Comparison of ENCODE assay signal across 22 cellular contexts in the genomic region with DNA sequence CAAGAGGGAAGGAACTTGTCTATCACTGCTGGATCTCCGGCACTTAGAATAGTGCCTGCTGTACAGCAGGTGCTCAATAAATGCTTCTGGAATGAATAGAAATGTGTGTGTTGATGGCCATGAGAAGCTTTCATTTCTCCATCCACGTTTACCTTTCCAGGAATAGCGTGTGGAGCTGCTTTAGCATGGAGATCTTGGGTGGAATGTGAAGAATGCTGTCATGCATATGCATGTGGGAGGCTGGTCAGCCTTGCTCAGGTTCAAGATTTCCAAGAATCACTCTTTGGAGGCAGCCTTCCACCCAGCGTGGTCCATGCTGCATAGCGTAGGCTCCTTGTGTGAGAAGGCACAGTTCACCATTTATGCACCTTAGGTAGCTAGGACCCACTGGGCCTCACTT. TPM values are rescaled to one million over a fixed set of nuclear protein-coding genes. Genes with fewer than 3 reads are reported as not detected.
DNase-seq lines count a peak whose midpoint lies in the region; ATAC-seq and TF ChIP-seq lines count a peak whose summit lies in the region.
"Had no signal": no experiment of that assay in that cellular context is flagged by ENCODE, and none has a peak within 500 bp of the region (broad histone marks: within the 10 kb centered on the region; RNA-seq: fewer than 3 reads in every experiment).

No MANE protein-coding gene starts in this region.

- no peak overlapping the region for H3K4me3 Mint-ChIP-seq in activated naive CD4-positive, alpha-beta T cell treated with anti-CD3 and anti-CD28 coated beads for 36 hours
- H3K4me3 Mint-ChIP-seq: activated CD4-positive, alpha-beta T cell treated with anti-CD3 and anti-CD28 coated beads, Interleukin-2, amount 10 ng/mL, durations not matched to agents 7 days and 5 days; effector memory CD8-positive, alpha-beta T cell; H9; stimulated activated naive B cell treated with anti-CD40 and anti-IgM and Interleukin-4, amounts not matched to agents 10 μg/mL and 1 μg/mL and 100 μg/mL, for 72 hours had no signal

- WGBS in heart right ventricle, 2 donors = 66 to 67% methylated on average over 5 of the region's 5 CpGs
- WGBS in esophagus muscularis mucosa = 80% methylated on average over 5 of the region's 5 CpGs

- intact Hi-C loops in left ventricle myocardium inferior (cut with micrococcal nuclease) (no loop called here), heart right ventricle (cut with DNase I) (loop anchor here in 1 of 10 donors (5.0 kb wide), 1 partner anchor 46 kb away; no protein-coding TSS in a partner anchor), esophagus muscularis mucosa (cut with DNase I) (no loop called here), mucosa of descending colon (cut with DNase I, micrococcal nuclease) (no loop called here)
- intact Hi-C loops in activated naive CD4-positive, alpha-beta T cell treated with anti-CD3 and anti-CD28 coated beads for 36 hours (cut with micrococcal nuclease) = no loop called here

- H3K4me1 Mint-ChIP-seq in activated naive CD4-positive, alpha-beta T cell treated with anti-CD3 and anti-CD28 coated beads for 36 hours (ENCODE audit: low read depth) = no peaks in the 10 kb centered on the region
- H3K4me1 Mint-ChIP-seq: activated CD4-positive, alpha-beta T cell treated with anti-CD3 and anti-CD28 coated beads, Interleukin-2, amount 10 ng/mL, durations not matched to agents 7 days and 5 days; stimulated activated naive B cell treated with anti-CD40 and anti-IgM and Interleukin-4, amounts not matched to agents 10 μg/mL and 1 μg/mL and 100 μg/mL, for 72 hours had no signal

- H3K27me3 ChIP-seq in left ventricle myocardium inferior (ENCODE audit: low read depth) = no peaks in the 10 kb centered on the region
- no peaks in the 10 kb centered on the region for H3K27me3 ChIP-seq in heart right ventricle
- no peaks in the 10 kb centered on the region for H3K27me3 ChIP-seq in esophagus muscularis mucosa
- H3K27me3 ChIP-seq in muscle layer of duodenum (ENCODE audit: low read depth, low read length) = no peaks in the 10 kb centered on the region
- H3K27me3 ChIP-seq: tibial nerve had no signal

- H3K36me3 Mint-ChIP-seq in activated naive CD4-positive, alpha-beta T cell treated with anti-CD3 and anti-CD28 coated beads for 36 hours (ENCODE audit: low read depth) = no peaks in the 10 kb centered on the region
- H3K36me3 Mint-ChIP-seq: stimulated activated naive B cell treated with anti-CD40 and anti-IgM and Interleukin-4, amounts not matched to agents 10 μg/mL and 1 μg/mL and 100 μg/mL, for 72 hours had no signal

- TF ChIP-seq EP300 in esophagus muscularis mucosa (IDR thresholded peaks at IDR 0.05) = no peak

- TF ChIP-seq CTCF in left ventricle myocardium inferior (IDR thresholded peaks at IDR 0.05; ENCODE audit: borderline replicate concordance) = no peak
- TF ChIP-seq CTCF in heart right ventricle (IDR thresholded peaks at IDR 0.05) = no peak
- no peak for TF ChIP-seq CTCF in esophagus muscularis mucosa (IDR thresholded peaks at IDR 0.05)
- TF ChIP-seq CTCF in mucosa of descending colon (IDR thresholded peaks at IDR 0.05) = no peak

- no peak overlapping the region for H3K4me3 ChIP-seq in left ventricle myocardium inferior
- no peak overlapping the region for H3K4me3 ChIP-seq in heart right ventricle
- H3K4me3 ChIP-seq in esophagus muscularis mucosa = no peak overlapping the region
- no peak overlapping the region for H3K4me3 ChIP-seq in muscle layer of duodenum (ENCODE audit: low read depth in 1 of 2, low read length in 2 of 2)
- H3K4me3 ChIP-seq in mucosa of descending colon = no peak overlapping the region
- H3K4me3 ChIP-seq: BLaER1 treated with 17β-estradiol and CSF1 and Interleukin-3, amounts not matched to agents 10 nM and 100 nM; tibial nerve had no signal

- DNase-seq in left ventricle myocardium inferior (no peak), heart right ventricle (no peak), esophagus muscularis mucosa (ENCODE audit: extremely low spot score) (no peak), mucosa of descending colon (no peak), epidermal melanocyte (ENCODE audit: insufficient read length, low spot score) (no peak)
- DNase-seq in activated naive CD4-positive, alpha-beta T cell treated with anti-CD3 and anti-CD28 coated beads for 36 hours = no peak
- DNase-seq: 8988T; activated CD4-positive, alpha-beta T cell treated with anti-CD3 and anti-CD28 coated beads, Interleukin-2, amount 10 ng/mL, durations not matched to agents 7 days and 5 days; activated CD8-positive, alpha-beta memory T cell treated with anti-CD3 and anti-CD28 coated beads, Interleukin-2, amount 50 U/mL, for 48 hours; effector memory CD8-positive, alpha-beta T cell; H9; left cardiac atrium; NCI-H1417 treated with DMSO at 0.1 percent for 48 hours; NCI-H69; stimulated activated naive B cell treated with anti-CD40 and anti-IgM and Interleukin-4, amounts not matched to agents 10 μg/mL and 1 μg/mL and 100 μg/mL, for 72 hours had no signal

- ATAC-seq in heart right ventricle = no peak
- no peak for ATAC-seq in mucosa of descending colon
- no peak for ATAC-seq in HG02870 (IDR thresholded peaks at IDR 0.05; ENCODE audit: unreplicated experiment)
- ATAC-seq: effector memory CD8-positive, alpha-beta T cell; stimulated activated naive B cell treated with anti-CD40 and anti-IgM and Interleukin-4, amounts not matched to agents 10 μg/mL and 1 μg/mL and 100 μg/mL, for 72 hours had no signal

- no peaks in the 10 kb centered on the region for H3K9me3 ChIP-seq in left ventricle myocardium inferior (replicated peaks)
- no peaks in the 10 kb centered on the region for H3K9me3 ChIP-seq in heart right ventricle
- H3K9me3 ChIP-seq in esophagus muscularis mucosa = no peaks in the 10 kb centered on the region
- H3K9me3 ChIP-seq in muscle layer of duodenum (ENCODE audit: control insufficient read depth in 1 of 2, low read length in 2 of 2) = no peaks in the 10 kb centered on the region
- no peaks in the 10 kb centered on the region for H3K9me3 ChIP-seq in mucosa of descending colon
- H3K9me3 ChIP-seq: neutrophil, tibial nerve had no signal

- peaks cover 99% of the 10 kb centered on the region for H3K4me1 ChIP-seq in left ventricle myocardium inferior
- peaks cover 11 to 98% (median 55%) of the 10 kb centered on the region in 9 donors for H3K4me1 ChIP-seq in heart right ventricle
- H3K4me1 ChIP-seq in esophagus muscularis mucosa = peaks cover 50 to 100% (median 99%) of the 10 kb centered on the region in 4 donors
- peaks cover 29 to 67% of the 10 kb centered on the region in 2 donors for H3K4me1 ChIP-seq in muscle layer of duodenum (ENCODE audit: control insufficient read depth in 1 of 2, insufficient read depth in 2 of 2, low read length in 2 of 2)
- peaks cover 6% of the 10 kb centered on the region for H3K4me1 ChIP-seq in mucosa of descending colon (ENCODE audit: low read depth)
- H3K4me1 ChIP-seq: BLaER1 treated with 17β-estradiol and CSF1 and Interleukin-3, amounts not matched to agents 10 nM and 100 nM had no signal

- no peak overlapping the region for H3K27ac Mint-ChIP-seq in activated naive CD4-positive, alpha-beta T cell treated with anti-CD3 and anti-CD28 coated beads for 36 hours
- H3K27ac Mint-ChIP-seq: activated CD4-positive, alpha-beta T cell treated with anti-CD3 and anti-CD28 coated beads, Interleukin-2, amount 10 ng/mL, durations not matched to agents 7 days and 5 days; effector memory CD8-positive, alpha-beta T cell; stimulated activated naive B cell treated with anti-CD40 and anti-IgM and Interleukin-4, amounts not matched to agents 10 μg/mL and 1 μg/mL and 100 μg/mL, for 72 hours had no signal

- H3K27me3 Mint-ChIP-seq in activated naive CD4-positive, alpha-beta T cell treated with anti-CD3 and anti-CD28 coated beads for 36 hours (ENCODE audit: low read depth) = no peaks in the 10 kb centered on the region

- CTCF ChIA-PET in activated naive CD4-positive, alpha-beta T cell treated with anti-CD3 and anti-CD28 coated beads for 36 hours (lab: Charles Lee) = interaction anchor here (0.6 kb wide), 1 partner anchor 222 kb away, joined by 3 read pairs; no protein-coding TSS in a partner anchor

- peak overlapping the region; percentile 86 for H3K27ac ChIP-seq in left ventricle myocardium inferior (replicated peaks)
- H3K27ac ChIP-seq in heart right ventricle = peak overlapping the region in 5 of 10 donors; percentile 14 to 90 (median 69)
- peak overlapping the region; percentile 84 to 89 (median 87) for H3K27ac ChIP-seq in esophagus muscularis mucosa (replicated peaks in 1 of 4)
- peak overlapping the region; percentile 27 for H3K27ac ChIP-seq in muscle layer of duodenum (ENCODE audit: low read length)
- H3K27ac ChIP-seq: BLaER1 treated with 17β-estradiol and CSF1 and Interleukin-3, amounts not matched to agents 10 nM and 100 nM; neutrophil had no signal

- TF ChIP-seq POLR2A in esophagus muscularis mucosa (IDR thresholded peaks at IDR 0.05; ENCODE audit: low read depth) = no peak

- no peaks in the 10 kb centered on the region for H3K9me3 Mint-ChIP-seq in activated naive CD4-positive, alpha-beta T cell treated with anti-CD3 and anti-CD28 coated beads for 36 hours
- H3K9me3 Mint-ChIP-seq: activated CD4-positive, alpha-beta T cell treated with anti-CD3 and anti-CD28 coated beads, Interleukin-2, amount 10 ng/mL, durations not matched to agents 7 days and 5 days; effector memory CD8-positive, alpha-beta T cell; stimulated activated naive B cell treated with anti-CD40 and anti-IgM and Interleukin-4, amounts not matched to agents 10 μg/mL and 1 μg/mL and 100 μg/mL, for 72 hours had no signal

- H3K36me3 ChIP-seq in left ventricle myocardium inferior (peaks cover under 1% of the 10 kb centered on the region), heart right ventricle (peaks cover 0 to 4% (median 0%) of the 10 kb centered on the region in 9 donors), esophagus muscularis mucosa (no peaks in the 10 kb centered on the region), muscle layer of duodenum (ENCODE audit: control insufficient read depth in 1 of 2, insufficient read depth in 2 of 2, low read length in 2 of 2) (no peaks in the 10 kb centered on the region), mucosa of descending colon (ENCODE audit: low read depth) (no peaks in the 10 kb centered on the region)
- H3K36me3 ChIP-seq: BLaER1 treated with 17β-estradiol and CSF1 and Interleukin-3, amounts not matched to agents 10 nM and 100 nM; neutrophil; tibial nerve had no signal

RNA-seq across cellular contexts. Expression of a gene that starts 19.2 kb away (rescaled TPM):
- 45.4 TPM for total RNA-seq in left ventricle myocardium inferior
- total RNA-seq in heart right ventricle = 10 to 100 TPM; 31.0 to 64.8 (median 52.9) TPM
- 10 to 100 TPM; 25.6 to 27.0 TPM for polyA plus RNA-seq in heart right ventricle
- total RNA-seq in esophagus muscularis mucosa = 100 to 1,000 TPM; 134 to 256 (median 145) TPM
- 10 to 100 TPM in 2 of 3 donors, 1 to 10 TPM in 1; 4.2 to 43.4 (median 11.2) TPM for total RNA-seq in mucosa of descending colon
- under 1 TPM; 0.02 to 0.05 TPM for total RNA-seq in activated naive CD4-positive, alpha-beta T cell treated with anti-CD3 and anti-CD28 coated beads for 36 hours
- total RNA-seq: G401, H9, mononuclear cell had no signal

Comparison
In these comparisons a context has a peak if more than half of its experiments do, and no peak if none do; other contexts are left out.
1. RNA of a gene that starts 19.2 kb away (total RNA-seq): 134 to 256 TPM in esophagus muscularis mucosa, 31.0 to 64.8 TPM in heart right ventricle, 45.4 TPM in left ventricle myocardium inferior (single experiment) and 4.2 to 43.4 TPM in mucosa of descending colon; 0.02 to 0.05 TPM in activated naive CD4-positive, alpha-beta T cell treated with anti-CD3 and anti-CD28 coated beads for 36 hours; every median in the first group is over 4 times any median in the second.